ENCODE assay signal across 41 cellular contexts in genomic region chr4:105042451-105042850, GRCh38.
"Had no signal": no experiment of that assay in that cellular context is flagged by ENCODE, and none has a peak within 500 bp of the region (broad histone marks: within the 10 kb centered on the region; RNA-seq: fewer than 3 reads in every experiment).

No MANE protein-coding gene starts in this region.

- H3K4me3 Mint-ChIP-seq: activated naive CD4-positive, alpha-beta T cell treated with anti-CD3 and anti-CD28 coated beads for 36 hours; activated naive CD4-positive, alpha-beta T cell treated with anti-CD3 and anti-CD28 coated beads, Interleukin-2, amount 10 ng/mL, durations not matched to agents 7 days and 5 days; activated naive CD4-positive, alpha-beta T cell treated with anti-CD3 and anti-CD28 coated beads, Interleukin-2, amount 50 U/mL, for 24 hours; activated naive CD8-positive, alpha-beta T cell; activated naive CD8-positive, alpha-beta T cell treated with anti-CD3 and anti-CD28 coated beads for 36 hours; activated naive CD8-positive, alpha-beta T cell treated with anti-CD3 and anti-CD28 coated beads, Interleukin-2, amount 10 ng/mL, durations not matched to agents 7 days and 5 days; activated naive CD8-positive, alpha-beta T cell treated with anti-CD3 and anti-CD28 coated beads, Interleukin-2, amount 50 U/mL, for 24 hours; activated T-cell treated with anti-CD3 and anti-CD28 coated beads, Interleukin-2, amount 50 U/mL, for 24 hours; activated T-cell treated with anti-CD3 and anti-CD28 coated beads, Interleukin-2, amount 50 U/mL, for 4 hours; activated T-cell treated with anti-CD3 and anti-CD28 coated beads, Interleukin-2, amount 50 U/mL, for 72 hours; activated T-helper 1 cell treated with anti-CD3 and anti-CD28 coated beads, Interleukin-12 subunit alpha, Interleukin-12 subunit beta, Interleukin-2, Interleukin-4 antibody, amounts not matched to agents 30 ng/mL and 10 ng/mL and 1 ng/mL, durations not matched to agents 14 hours and 24 hours and 36 hours; activated T-helper 17 cell treated with anti-CD3 and anti-CD28 coated beads, Interleukin-2, amount 50 U/mL, for 72 hours; brain; central memory CD8-positive, alpha-beta T cell had no signal

- H3K27ac ChIP-seq: adrenal gland, ascending aorta, body of pancreas, brain microvascular endothelial cell, breast epithelium, cardiac muscle cell had no signal

- H3K27me3 ChIP-seq: adrenal gland, ascending aorta, body of pancreas, brain microvascular endothelial cell, breast epithelium, cardiac muscle cell had no signal

- H3K36me3 Mint-ChIP-seq: activated naive CD4-positive, alpha-beta T cell treated with anti-CD3 and anti-CD28 coated beads, Interleukin-2, amount 10 ng/mL, durations not matched to agents 7 days and 5 days; activated naive CD4-positive, alpha-beta T cell treated with anti-CD3 and anti-CD28 coated beads, Interleukin-2, amount 50 U/mL, for 24 hours; activated naive CD4-positive, alpha-beta T cell treated with anti-CD3 and anti-CD28 coated beads, Interleukin-2, amount 50 U/mL, for 72 hours; brain had no signal

- H3K9me3 ChIP-seq: adrenal gland, body of pancreas had no signal

- H3K27ac Mint-ChIP-seq: activated naive CD4-positive, alpha-beta T cell treated with anti-CD3 and anti-CD28 coated beads for 36 hours; activated naive CD4-positive, alpha-beta T cell treated with anti-CD3 and anti-CD28 coated beads, Interleukin-2, amount 10 ng/mL, durations not matched to agents 7 days and 5 days; activated naive CD4-positive, alpha-beta T cell treated with anti-CD3 and anti-CD28 coated beads, Interleukin-2, amount 50 U/mL, for 24 hours; activated naive CD4-positive, alpha-beta T cell treated with anti-CD3 and anti-CD28 coated beads, Interleukin-2, amount 50 U/mL, for 72 hours; activated naive CD8-positive, alpha-beta T cell; activated naive CD8-positive, alpha-beta T cell treated with anti-CD3 and anti-CD28 coated beads for 36 hours; activated naive CD8-positive, alpha-beta T cell treated with anti-CD3 and anti-CD28 coated beads, Interleukin-2, amount 10 ng/mL, durations not matched to agents 7 days and 5 days; activated naive CD8-positive, alpha-beta T cell treated with anti-CD3 and anti-CD28 coated beads, Interleukin-2, amount 50 U/mL, for 24 hours; activated T-cell treated with anti-CD3 and anti-CD28 coated beads, Interleukin-2, amount 50 U/mL, for 24 hours; activated T-cell treated with anti-CD3 and anti-CD28 coated beads, Interleukin-2, amount 50 U/mL, for 72 hours; activated T-helper 1 cell treated with anti-CD3 and anti-CD28 coated beads, Interleukin-12 subunit alpha, Interleukin-12 subunit beta, Interleukin-2, Interleukin-4 antibody, amounts not matched to agents 30 ng/mL and 10 ng/mL and 1 ng/mL, durations not matched to agents 14 hours and 24 hours and 36 hours; activated T-helper 17 cell treated with anti-CD3 and anti-CD28 coated beads, Interleukin-2, amount 50 U/mL, for 72 hours; activated T-helper 2 cell treated with anti-CD3 and anti-CD28 coated beads, Interferon-gamma antibody, Interleukin-2, Interleukin-4, amounts not matched to agents 10 μg/mL and 5 μg/mL and 100 μg/mL, durations not matched to agents 14 hours and 24 hours and 36 hours; brain had no signal

- FAIRE-seq: astrocyte, bronchial epithelial cell had no signal

- H3K27me3 Mint-ChIP-seq: activated naive CD4-positive, alpha-beta T cell treated with anti-CD3 and anti-CD28 coated beads, Interleukin-2, amount 10 ng/mL, durations not matched to agents 7 days and 5 days; activated naive CD4-positive, alpha-beta T cell treated with anti-CD3 and anti-CD28 coated beads, Interleukin-2, amount 50 U/mL, for 24 hours; activated naive CD8-positive, alpha-beta T cell; activated naive CD8-positive, alpha-beta T cell treated with anti-CD3 and anti-CD28 coated beads for 36 hours; activated naive CD8-positive, alpha-beta T cell treated with anti-CD3 and anti-CD28 coated beads, Interleukin-2, amount 50 U/mL, for 24 hours; activated T-helper 17 cell treated with anti-CD3 and anti-CD28 coated beads, Interleukin-2, amount 50 U/mL, for 72 hours; central memory CD8-positive, alpha-beta T cell had no signal

- ATAC-seq: activated naive CD4-positive, alpha-beta T cell treated with anti-CD3 and anti-CD28 coated beads, Interleukin-2, amount 50 U/mL, for 72 hours; activated naive CD8-positive, alpha-beta T cell treated with anti-CD3 and anti-CD28 coated beads, Interleukin-2, amount 50 U/mL, for 24 hours; activated T-cell treated with anti-CD3 and anti-CD28 coated beads, Interleukin-2, amount 50 U/mL, for 4 hours; activated T-cell treated with anti-CD3 and anti-CD28 coated beads, Interleukin-2, amount 50 U/mL, for 72 hours; activated T-helper 17 cell treated with anti-CD3 and anti-CD28 coated beads, Interleukin-2, amount 50 U/mL, for 72 hours; body of pancreas had no signal

- H3K36me3 ChIP-seq: adrenal gland, ascending aorta, brain microvascular endothelial cell, breast epithelium, cardiac muscle cell had no signal

- H3K4me1 Mint-ChIP-seq: activated naive CD4-positive, alpha-beta T cell treated with anti-CD3 and anti-CD28 coated beads, Interleukin-2, amount 10 ng/mL, durations not matched to agents 7 days and 5 days; activated naive CD4-positive, alpha-beta T cell treated with anti-CD3 and anti-CD28 coated beads, Interleukin-2, amount 50 U/mL, for 24 hours; activated naive CD8-positive, alpha-beta T cell treated with anti-CD3 and anti-CD28 coated beads, Interleukin-2, amount 50 U/mL, for 24 hours; activated T-helper 17 cell treated with anti-CD3 and anti-CD28 coated beads, Interleukin-2, amount 50 U/mL, for 72 hours; brain; central memory CD8-positive, alpha-beta T cell had no signal

- DNase-seq: activated effector memory CD4-positive, alpha-beta T cell treated with anti-CD3 and anti-CD28 coated beads, Interleukin-2, amount 50 U/mL, for 16 hours; activated effector memory CD4-positive, alpha-beta T cell treated with Interleukin-2 at 50 U/mL for 16 hours; activated gamma-delta T cell; activated gamma-delta T cell treated with Interleukin-2 at 50 U/mL for 16 hours; activated naive CD4-positive, alpha-beta T cell; activated naive CD4-positive, alpha-beta T cell treated with anti-CD3 and anti-CD28 coated beads for 36 hours; activated naive CD4-positive, alpha-beta T cell treated with anti-CD3 and anti-CD28 coated beads, Interleukin-2, amount 10 ng/mL, durations not matched to agents 7 days and 5 days; activated naive CD4-positive, alpha-beta T cell treated with anti-CD3 and anti-CD28 coated beads, Interleukin-2, amount 50 U/mL, for 16 hours; activated naive CD4-positive, alpha-beta T cell treated with Interleukin-2 at 50 U/mL for 16 hours; activated naive CD8-positive, alpha-beta T cell treated with anti-CD3 and anti-CD28 coated beads for 36 hours; activated naive CD8-positive, alpha-beta T cell treated with anti-CD3 and anti-CD28 coated beads, Interleukin-2, amount 10 ng/mL, durations not matched to agents 7 days and 5 days; activated naive CD8-positive, alpha-beta T cell treated with anti-CD3 and anti-CD28 coated beads, Interleukin-2, amount 50 U/mL, for 24 hours; activated T-cell treated with anti-CD3 and anti-CD28 coated beads for 4 hours; activated T-cell treated with anti-CD3 and anti-CD28 coated beads, Interleukin-2, amount 50 U/mL, for 1 hour; activated T-cell treated with anti-CD3 and anti-CD28 coated beads, Interleukin-2, amount 50 U/mL, for 24 hours; activated T-cell treated with anti-CD3 and anti-CD28 coated beads, Interleukin-2, amount 50 U/mL, for 4 hours; activated T-cell treated with anti-CD3 and anti-CD28 coated beads, Interleukin-2, amount 50 U/mL, for 48 hours; activated T-cell treated with anti-CD3 and anti-CD28 coated beads, Interleukin-2, amount 50 U/mL, for 72 hours; adrenal gland; amniotic stem cell; amygdala; anterior cingulate cortex; aorta; body of pancreas; brain microvascular endothelial cell; caudate nucleus; central memory CD4-positive, alpha-beta T cell; cerebellar nuclear complex had no signal

- H3K4me3 ChIP-seq: adrenal gland, ascending aorta, body of pancreas, breast epithelium, cardiac muscle cell had no signal

- H3K4me1 ChIP-seq: adrenal gland, ascending aorta, body of pancreas, breast epithelium had no signal
